In the genomic region with DNA sequence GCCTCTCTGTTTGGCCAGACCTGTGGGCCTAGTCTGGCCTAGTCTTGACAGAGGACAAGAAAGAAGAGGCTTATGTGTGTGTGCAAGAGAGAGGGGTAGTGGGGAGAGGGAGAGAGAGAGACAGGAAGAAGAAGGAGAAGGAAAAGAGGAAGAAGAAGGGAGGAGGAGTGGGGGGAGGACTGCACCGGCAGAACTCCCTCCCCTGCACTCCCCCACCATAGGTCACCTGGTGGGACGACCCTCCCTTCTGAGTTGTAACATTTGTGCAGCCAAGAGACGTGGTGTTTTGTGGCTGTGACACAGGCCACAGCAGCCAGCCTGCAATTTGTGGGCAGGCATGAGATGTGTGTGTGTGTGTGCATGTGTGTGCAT, we compare ENCODE assay signal across 34 cellular contexts. TPM values are rescaled to one million over a fixed set of nuclear protein-coding genes. Genes with fewer than 3 reads are reported as not detected.
DNase-seq lines count a peak whose midpoint lies in the region; ATAC-seq, FAIRE-seq and TF ChIP-seq lines count a peak whose summit lies in the region.
"Had no signal": no experiment of that assay in that cellular context is flagged by ENCODE, and none has a peak within 500 bp of the region (broad histone marks: within the 10 kb centered on the region; RNA-seq: fewer than 3 reads in every experiment).

No MANE protein-coding gene starts in this region.

- DNase-seq in GF-D8 (lab: John Stamatoyannopoulos, UW) (peak; percentile 64), MV-4-11 (lab: John Stamatoyannopoulos, UW) (peak; percentile 27), K562 (ENCODE audit: extremely low read depth in 1 of 4, low spot score in 3 of 4) (no peak), smooth muscle cell (lab: John Stamatoyannopoulos, UW; ENCODE audit: unreplicated experiment) (no peak), NK-92 (lab: John Stamatoyannopoulos, UW; ENCODE audit: unreplicated experiment) (no peak), glutamatergic neuron (no peak)
- DNase-seq in central memory CD4-positive, alpha-beta T cell = no peak
- DNase-seq: activated CD4-positive, alpha-beta T cell treated with anti-CD3 and anti-CD28 coated beads, Interleukin-2, amount 10 ng/mL, durations not matched to agents 24 days and 14 days; activated naive CD4-positive, alpha-beta T cell treated with Interleukin-2 at 50 U/mL for 16 hours; activated T-cell treated with anti-CD3 and anti-CD28 coated beads, Interleukin-2, amount 50 U/mL, for 72 hours; adrenal gland; brain microvascular endothelial cell; CD8-positive, alpha-beta T cell; effector CD4-positive, alpha-beta T cell; esophagus squamous epithelium; hippocampal formation; immature natural killer cell; KG1; left lung; naive thymus-derived CD4-positive, alpha-beta T cell; NCI-H1048; NCI-H187; NCI-H2171 treated with DMSO at 0.1 percent for 48 hours; NCI-H526; Right ventricle myocardium superior; stimulated activated CD4-positive, alpha-beta T cell treated with anti-CD3 and anti-CD28 coated beads, Interleukin-12 subunit alpha, Interleukin-12 subunit beta, amount 100 ng/mL, for 4 hours; stimulated activated CD4-positive, alpha-beta T cell treated with anti-CD3 and anti-CD28 coated beads, Interleukin-4, amount 100 ng/mL, for 4 hours; stimulated activated naive CD4-positive, alpha-beta T cell; T-helper 1 cell had no signal

- H2AFZ ChIP-seq in K562 (ENCODE audit: low read depth, low read length) = no peak overlapping the region
- no peak overlapping the region for H2AFZ ChIP-seq in smooth muscle cell (ENCODE audit: low read depth)
- H2AFZ ChIP-seq: GM23248 had no signal

- H3K4me2 ChIP-seq in K562 (ENCODE audit: insufficient read depth, low read length) = no peak overlapping the region
- no peak overlapping the region for H3K4me2 ChIP-seq in smooth muscle cell

- H3K36me3 Mint-ChIP-seq in glutamatergic neuron (ENCODE audit: unreplicated experiment) = no peaks in the 10 kb centered on the region
- H3K36me3 Mint-ChIP-seq: CD8-positive, alpha-beta T cell; naive thymus-derived CD4-positive, alpha-beta T cell had no signal

- H3K36me3 ChIP-seq in K562 (ENCODE audit: control insufficient read depth, insufficient read depth, low read length) (no peaks in the 10 kb centered on the region), smooth muscle cell (ENCODE audit: low read depth) (no peaks in the 10 kb centered on the region)
- H3K36me3 ChIP-seq: adrenal gland, brain microvascular endothelial cell had no signal

- FAIRE-seq in K562 (lab: Jason Lieb, UNC) = no peak
- FAIRE-seq: frontal cortex, GM18507 had no signal

- H3K27me3 Mint-ChIP-seq in glutamatergic neuron (ENCODE audit: unreplicated experiment) = no peaks in the 10 kb centered on the region

- H3K4me1 ChIP-seq in K562 (replicated peaks in 1 of 2; ENCODE audit: control insufficient read depth in 2 of 2, insufficient read depth in 2 of 2, low read length in 2 of 2) (peaks cover 0 to 20% of the 10 kb centered on the region in 2 experiments; a peak in 1 of 5 replicates), smooth muscle cell (ENCODE audit: low read depth) (peaks cover 25% of the 10 kb centered on the region)
- H3K4me1 ChIP-seq: adrenal gland had no signal

- no peak overlapping the region for H3K4me3 ChIP-seq in K562
- H3K4me3 ChIP-seq in smooth muscle cell = no peak overlapping the region
- H3K4me3 ChIP-seq: adrenal gland, esophagus squamous epithelium, GM23248, left lung had no signal

- H3K4me1 Mint-ChIP-seq in glutamatergic neuron (ENCODE audit: low read depth, unreplicated experiment) = peaks cover 7% of the 10 kb centered on the region
- H3K4me1 Mint-ChIP-seq: activated CD4-positive, alpha-beta T cell treated with anti-CD3 and anti-CD28 coated beads, Interleukin-2, amount 10 ng/mL, durations not matched to agents 24 days and 14 days; immature natural killer cell had no signal

- no peaks in the 10 kb centered on the region for H3K9me1 ChIP-seq in K562 (ENCODE audit: control insufficient read depth, insufficient read depth, low read length)

- POLR2A ChIA-PET in K562 (lab: Yijun Ruan, JAX) = no interaction called here

- WGBS in K562 (ENCODE audit: insufficient coverage, low coverage, missing lambda C conversion rate) = 0% methylated on average over 2 of the region's 3 CpGs
- WGBS in smooth muscle cell (ENCODE audit: low lambda C conversion rate) = 90% methylated on average over 3 of the region's 3 CpGs

- no peak overlapping the region for H3K9ac ChIP-seq in K562 (ENCODE audit: insufficient read depth in 1 of 2, low read depth in 2 of 2, low read length in 2 of 2)
- no peak overlapping the region for H3K9ac ChIP-seq in smooth muscle cell (ENCODE audit: low read depth)
- H3K9ac ChIP-seq: GM23248 had no signal

- no TSS peak for BruUV-seq in K562 (replicated peaks; lab: Mats Ljungman, UMichigan)

- in situ Hi-C loops in K562 (cut with MboI) = no loop called here

- no peak for TF ChIP-seq EP300 in K562 (IDR thresholded peaks at IDR 0.05; ENCODE audit: low read length)

- H3K27ac Mint-ChIP-seq in glutamatergic neuron (ENCODE audit: unreplicated experiment) = no peak overlapping the region
- H3K27ac Mint-ChIP-seq: activated CD4-positive, alpha-beta T cell treated with anti-CD3 and anti-CD28 coated beads, Interleukin-2, amount 10 ng/mL, durations not matched to agents 24 days and 14 days; activated T-cell treated with anti-CD3 and anti-CD28 coated beads, Interleukin-2, amount 50 U/mL, for 72 hours; CD8-positive, alpha-beta T cell; naive thymus-derived CD4-positive, alpha-beta T cell had no signal

- H3K27me3 ChIP-seq in K562 (ENCODE audit: control insufficient read depth in 2 of 2, insufficient read depth in 2 of 2, low read length in 2 of 2) (peaks cover 54 to 89% of the 10 kb centered on the region in 2 experiments), smooth muscle cell (ENCODE audit: low read depth) (no peaks in the 10 kb centered on the region)
- H3K27me3 ChIP-seq: adrenal gland, brain microvascular endothelial cell, esophagus squamous epithelium, left lung had no signal

- H3K4me3 Mint-ChIP-seq in glutamatergic neuron (ENCODE audit: unreplicated experiment) = no peak overlapping the region
- H3K4me3 Mint-ChIP-seq: activated CD4-positive, alpha-beta T cell treated with anti-CD3 and anti-CD28 coated beads, Interleukin-2, amount 10 ng/mL, durations not matched to agents 24 days and 14 days; activated T-cell treated with anti-CD3 and anti-CD28 coated beads, Interleukin-2, amount 50 U/mL, for 72 hours; CD8-positive, alpha-beta T cell; immature natural killer cell; naive thymus-derived CD4-positive, alpha-beta T cell had no signal

- intact Hi-C loops in K562 (cut with micrococcal nuclease) = no loop called here

- TF ChIP-seq POLR2A in K562 (conservative IDR thresholded peaks at IDR 0.05) = no peak

- H3K27ac ChIP-seq in K562 (ENCODE audit: extremely low read depth, low read depth, low read length) (no peak overlapping the region), smooth muscle cell (ENCODE audit: low read depth) (peak overlapping the region; percentile 59)
- H3K27ac ChIP-seq: adrenal gland, brain microvascular endothelial cell, GM23248, left lung had no signal

- TF ChIP-seq CTCF in K562 (IDR thresholded peaks at IDR 0.05 in 2 of 3, conservative IDR thresholded peaks at IDR 0.05 in 1 of 3; ENCODE audit: insufficient read depth in 2 of 3, low read depth in 1 of 3, low read length in 3 of 3) (no peak), smooth muscle cell (IDR thresholded peaks at IDR 0.05; ENCODE audit: borderline replicate concordance, insufficient read depth, poor library complexity, severe bottlenecking) (no peak), glutamatergic neuron (IDR thresholded peaks at IDR 0.05; ENCODE audit: partially characterized antibody, unreplicated experiment) (no peak)

- H3F3A ChIP-seq in smooth muscle cell (ENCODE audit: low read depth) = peaks cover 4% of the 10 kb centered on the region

- H3K79me2 ChIP-seq in K562 (ENCODE audit: control insufficient read depth, insufficient read depth, low read length) (no peaks in the 10 kb centered on the region), smooth muscle cell (ENCODE audit: low read depth) (no peaks in the 10 kb centered on the region)

- peaks cover under 1% of the 10 kb centered on the region for H3K9me3 Mint-ChIP-seq in glutamatergic neuron (ENCODE audit: unreplicated experiment)
- H3K9me3 Mint-ChIP-seq: activated CD4-positive, alpha-beta T cell treated with anti-CD3 and anti-CD28 coated beads, Interleukin-2, amount 10 ng/mL, durations not matched to agents 24 days and 14 days; activated T-cell treated with anti-CD3 and anti-CD28 coated beads, Interleukin-2, amount 50 U/mL, for 72 hours; CD8-positive, alpha-beta T cell; immature natural killer cell; naive thymus-derived CD4-positive, alpha-beta T cell had no signal

- no peak for TF ChIP-seq RAD21 in K562 (CRISPR knock-in tag; conservative IDR thresholded peaks at IDR 0.05 in 1 of 2, IDR thresholded peaks at IDR 0.05 in 1 of 2)

- ATAC-seq in K562 = no peak
- ATAC-seq: CD8-positive, alpha-beta T cell; left lung; naive thymus-derived CD4-positive, alpha-beta T cell had no signal

- H4K20me1 ChIP-seq in K562 (replicated peaks; ENCODE audit: control insufficient read depth, insufficient read depth, low read length) = peaks cover 27% of the 10 kb centered on the region
- peaks cover 16% of the 10 kb centered on the region for H4K20me1 ChIP-seq in smooth muscle cell (ENCODE audit: low read depth)

- H3K9me3 ChIP-seq in K562 (replicated peaks; ENCODE audit: control insufficient read depth, insufficient read depth, low read depth, low read length) = no peaks in the 10 kb centered on the region
- H3K9me3 ChIP-seq in smooth muscle cell (replicated peaks; ENCODE audit: low read depth) = no peaks in the 10 kb centered on the region
- H3K9me3 ChIP-seq: adrenal gland, esophagus squamous epithelium, left lung had no signal

- CTCF ChIA-PET in K562 (lab: Yijun Ruan, JAX; ENCODE audit: low intra/inter-chr PET ratio) = no interaction called here

RNA-seq across cellular contexts. Expression of a gene that starts 4.3 kb away (rescaled TPM):
- total RNA-seq in K562 (2011; cell fraction: chromatin; rRNA removed; ENCODE audit: low replicate concordance) = not detected in 2 replicates
- total RNA-seq in K562 (2011; cell fraction: nucleolus; rRNA removed) = not detected in 2 replicates
- total RNA-seq in K562 (2011; cell fraction: nucleoplasm; rRNA removed) = not detected in 2 replicates
- total RNA-seq in K562 (2014; rRNA removed) (not detected in 2 replicates), K562 (2014; rRNA removed; fragmentation: Illumina TruSeq; extraction: Trizol) (not detected in 2 replicates), K562 (2015; rRNA removed; fragmentation: Illumina TruSeq; extraction: Trizol) (not detected in 2 replicates), K562 (2021) (0.09 TPM in 1 of 2 replicates, not detected in the other), smooth muscle cell (9.5 and 16.9 TPM in 2 replicates), glutamatergic neuron (ENCODE audit: unreplicated experiment) (2.4 TPM)
- polyA plus RNA-seq in K562 (2011; rRNA removed) (not detected in 2 replicates), K562 (2014; fragmentation: Illumina TruSeq; extraction: Trizol) (not detected in 2 replicates), K562 (2014; fragmentation: Nextera tagmentation; extraction: Ambion mirVana) (not detected), K562 (2014; rRNA removed) (not detected in 2 replicates), smooth muscle cell (10.1 and 14.9 TPM in 2 replicates)
- not detected in 2 replicates for polyA plus RNA-seq in K562 (2011; cell fraction: cytosol; rRNA removed)
- polyA plus RNA-seq in K562 (2011; cell fraction: nucleus; rRNA removed) = not detected in 2 replicates
- not detected in 2 replicates for polyA plus RNA-seq in K562 (2012)
- not detected in 2 replicates for polyA minus RNA-seq in K562 (2011; rRNA and poly(A)+ RNA removed)
- polyA minus RNA-seq in K562 (2011; cell fraction: cytosol; rRNA and poly(A)+ RNA removed) = not detected in 2 replicates
- polyA minus RNA-seq in K562 (2011; cell fraction: nucleus; rRNA and poly(A)+ RNA removed) = not detected in 2 replicates
- total RNA-seq: activated CD4-positive, alpha-beta T cell treated with anti-CD3 and anti-CD28 coated beads, Interleukin-2, amount 10 ng/mL, durations not matched to agents 24 days and 14 days; activated T-cell treated with anti-CD3 and anti-CD28 coated beads, Interleukin-2, amount 50 U/mL, for 72 hours; CD8-positive, alpha-beta T cell; GM23248; Right ventricle myocardium superior had no signal
- polyA plus RNA-seq: GM23248; naive thymus-derived CD4-positive, alpha-beta T cell had no signal

RNA-seq across cellular contexts. Expression of a gene that starts 26.2 kb away (rescaled TPM):
- total RNA-seq in K562 (2011; cell fraction: chromatin; rRNA removed; ENCODE audit: low replicate concordance) = not detected in 2 replicates
- total RNA-seq in K562 (2011; cell fraction: nucleolus; rRNA removed) = not detected in 2 replicates
- total RNA-seq in K562 (2011; cell fraction: nucleoplasm; rRNA removed) = not detected in 2 replicates
- total RNA-seq in K562 (2014; rRNA removed) = not detected in 2 replicates
- total RNA-seq in K562 (2014; rRNA removed; fragmentation: Illumina TruSeq; extraction: Trizol) = not detected in 2 replicates
- total RNA-seq in K562 (2015; rRNA removed; fragmentation: Illumina TruSeq; extraction: Trizol) = not detected in 2 replicates
- total RNA-seq in K562 (2021) = not detected in 2 replicates
- not detected in 2 replicates for polyA plus RNA-seq in K562 (2011; rRNA removed)
- not detected in 2 replicates for polyA plus RNA-seq in K562 (2011; cell fraction: cytosol; rRNA removed)
- polyA plus RNA-seq in K562 (2011; cell fraction: nucleus; rRNA removed) = not detected in 2 replicates
- polyA plus RNA-seq in K562 (2012) = not detected in 2 replicates
- not detected in 2 replicates for polyA plus RNA-seq in K562 (2014; fragmentation: Illumina TruSeq; extraction: Trizol)
- polyA plus RNA-seq in K562 (2014; fragmentation: Nextera tagmentation; extraction: Ambion mirVana) = not detected
- not detected in 2 replicates for polyA plus RNA-seq in K562 (2014; rRNA removed)
- polyA minus RNA-seq in K562 (2011; rRNA and poly(A)+ RNA removed) = not detected in 2 replicates
- not detected in 2 replicates for polyA minus RNA-seq in K562 (2011; cell fraction: cytosol; rRNA and poly(A)+ RNA removed)
- not detected in 2 replicates for polyA minus RNA-seq in K562 (2011; cell fraction: nucleus; rRNA and poly(A)+ RNA removed)
- not detected in 2 replicates for total RNA-seq in smooth muscle cell
- not detected in 2 replicates for polyA plus RNA-seq in smooth muscle cell
- not detected for total RNA-seq in glutamatergic neuron (ENCODE audit: unreplicated experiment)
- total RNA-seq: activated CD4-positive, alpha-beta T cell treated with anti-CD3 and anti-CD28 coated beads, Interleukin-2, amount 10 ng/mL, durations not matched to agents 24 days and 14 days; activated T-cell treated with anti-CD3 and anti-CD28 coated beads, Interleukin-2, amount 50 U/mL, for 72 hours; frontal cortex; GM23248; HT-29; osteocyte; Right ventricle myocardium superior had no signal
- polyA plus RNA-seq: adrenal gland, GM23248 had no signal

Comparison
In these comparisons a context has a peak if more than half of its experiments do, and no peak if none do; other contexts are left out.
1. DNase-seq: peak in GF-D8 (single experiment) and MV-4-11 (single experiment); none in K562 (0 of 4), smooth muscle cell (single experiment), NK-92 (single experiment), central memory CD4-positive, alpha-beta T cell (single experiment) and glutamatergic neuron (single experiment).